1 cellular context compared by ENCODE assay signal in the genomic region with DNA sequence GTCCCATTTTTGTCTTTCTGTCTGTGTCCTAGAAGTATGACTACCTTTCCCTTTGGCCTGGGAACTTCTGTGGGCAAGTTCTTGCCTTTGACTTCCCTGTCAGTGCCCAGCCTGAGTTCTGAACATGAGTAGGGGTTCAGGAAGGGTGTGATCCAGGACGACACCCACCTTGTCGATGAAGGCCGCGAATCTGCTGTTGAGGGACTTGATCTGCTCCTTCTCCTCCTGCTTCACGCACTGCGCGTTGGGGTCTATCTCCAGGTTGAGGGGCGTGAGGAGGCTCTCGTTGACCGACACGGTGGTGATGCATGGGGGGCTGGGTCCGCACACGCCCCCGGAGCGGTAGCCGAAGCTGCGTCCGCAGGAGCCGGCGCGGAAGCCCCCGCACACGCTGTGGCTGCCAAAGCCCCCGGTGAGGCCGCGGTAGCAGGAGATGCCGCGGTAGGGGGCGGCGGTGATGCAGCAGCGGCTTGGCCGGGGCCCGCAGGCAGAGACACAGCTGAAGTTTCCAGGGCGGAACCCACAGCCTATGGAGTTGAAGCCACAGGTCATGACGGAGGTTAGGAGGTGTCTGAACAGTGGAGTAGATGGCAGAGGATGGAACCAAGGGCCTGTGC.
TF ChIP-seq lines count a peak whose summit lies in the region.

A gene (minus strand): TSS at position 615 of the 617 bp plus-strand sequence. CDS start 63 bp downstream, at position 552.

TF ChIP-seq in GM23338, 12 proteins besides CTCF, POLR2A, EP300 and RAD21 (continued from another document):
- TF ChIP-seq NANOG (IDR thresholded peaks at IDR 0.05; ENCODE audit: borderline replicate concordance) (no peak), EZH2 (IDR thresholded peaks at IDR 0.05; ENCODE audit: low read depth, unreplicated experiment) (no peak), POLR2AphosphoS5 (IDR thresholded peaks at IDR 0.05; ENCODE audit: low read depth) (no peak), ZNF114 (CRISPR knock-in tag; IDR thresholded peaks at IDR 0.05) (no peak)
